13 cellular contexts compared by ENCODE assay signal in genomic region chr17:74276051-74276476, GRCh38. TPM values are rescaled to one million over a fixed set of nuclear protein-coding genes. Genes with fewer than 3 reads are reported as not detected.
DNase-seq lines count a peak whose midpoint lies in the region; ATAC-seq and TF ChIP-seq lines count a peak whose summit lies in the region.
"Had no signal": no experiment of that assay in that cellular context is flagged by ENCODE, and none has a peak within 500 bp of the region (broad histone marks: within the 10 kb centered on the region; RNA-seq: fewer than 3 reads in every experiment).

No MANE protein-coding gene starts in this region.

- H3K27ac Mint-ChIP-seq in activated naive CD4-positive, alpha-beta T cell treated with anti-CD3 and anti-CD28 coated beads, Interleukin-2, amount 10 ng/mL, durations not matched to agents 7 days and 5 days, result peak overlapping the region; percentile 64
- H3K27ac Mint-ChIP-seq in activated naive CD4-positive, alpha-beta T cell treated with anti-CD3 and anti-CD28 coated beads for 36 hours, result no peak overlapping the region
- H3K27ac Mint-ChIP-seq in endothelial cell (ENCODE audit: unreplicated experiment) (peak overlapping the region; percentile 7), type B pancreatic cell (no peak overlapping the region)
- peak overlapping the region in 5 of 9 donors; percentile 11 to 76 (median 59) for H3K27ac Mint-ChIP-seq in naive thymus-derived CD4-positive, alpha-beta T cell

- H3K9me3 ChIP-seq in naive thymus-derived CD4-positive, alpha-beta T cell (ENCODE audit: control insufficient read depth in 2 of 3, low read length in 3 of 3), result no peaks in the 10 kb centered on the region

- H3K4me3 Mint-ChIP-seq in activated naive CD4-positive, alpha-beta T cell treated with anti-CD3 and anti-CD28 coated beads, Interleukin-2, amount 10 ng/mL, durations not matched to agents 7 days and 5 days, result no peak overlapping the region
- H3K4me3 Mint-ChIP-seq in activated naive CD4-positive, alpha-beta T cell treated with anti-CD3 and anti-CD28 coated beads for 36 hours, result no peak overlapping the region
- H3K4me3 Mint-ChIP-seq in endothelial cell (ENCODE audit: unreplicated experiment) (no peak overlapping the region), type B pancreatic cell (peak overlapping the region; percentile 6)
- peak overlapping the region in 1 of 10 donors; percentile 61 for H3K4me3 Mint-ChIP-seq in naive thymus-derived CD4-positive, alpha-beta T cell

- POLR2A ChIA-PET in naive thymus-derived CD4-positive, alpha-beta T cell (lab: Charles Lee), result interaction anchor here (0.7 kb wide), 2 partner anchors 9 to 12 kb away, joined by 3 read pairs; no protein-coding TSS in a partner anchor

- H3K36me3 ChIP-seq in naive thymus-derived CD4-positive, alpha-beta T cell (ENCODE audit: control insufficient read depth in 2 of 3, insufficient read depth in 3 of 3, low read length in 3 of 3), result no peaks in the 10 kb centered on the region

- H3K27me3 Mint-ChIP-seq in activated naive CD4-positive, alpha-beta T cell treated with anti-CD3 and anti-CD28 coated beads, Interleukin-2, amount 10 ng/mL, durations not matched to agents 7 days and 5 days, result peaks cover 44% of the 10 kb centered on the region
- peaks cover 3% of the 10 kb centered on the region for H3K27me3 Mint-ChIP-seq in activated naive CD4-positive, alpha-beta T cell treated with anti-CD3 and anti-CD28 coated beads for 36 hours (ENCODE audit: low read depth)
- H3K27me3 Mint-ChIP-seq in endothelial cell (ENCODE audit: unreplicated experiment) (peaks cover 10% of the 10 kb centered on the region), type B pancreatic cell (peaks cover 40% of the 10 kb centered on the region)
- peaks cover 0 to 15% (median 5%) of the 10 kb centered on the region in 5 donors for H3K27me3 Mint-ChIP-seq in naive thymus-derived CD4-positive, alpha-beta T cell

- no peak for ATAC-seq in naive thymus-derived CD4-positive, alpha-beta T cell
- ATAC-seq in GM21367 (IDR thresholded peaks at IDR 0.05; ENCODE audit: unreplicated experiment), result no peak

- H3K4me1 ChIP-seq in naive thymus-derived CD4-positive, alpha-beta T cell (ENCODE audit: control insufficient read depth in 2 of 2, insufficient read depth in 2 of 2, low read length in 2 of 2), result peaks cover 25 to 35% of the 10 kb centered on the region in 2 donors

- H3K27ac ChIP-seq in naive thymus-derived CD4-positive, alpha-beta T cell (ENCODE audit: low read depth, low read length), result no peak overlapping the region

- no peak for TF ChIP-seq CTCF in endothelial cell (IDR thresholded peaks at IDR 0.05; ENCODE audit: unreplicated experiment)
- TF ChIP-seq CTCF in type B pancreatic cell (conservative IDR thresholded peaks at IDR 0.05), result no peak

- CTCF ChIA-PET in activated naive CD4-positive, alpha-beta T cell treated with anti-CD3 and anti-CD28 coated beads, Interleukin-2, amount 10 ng/mL, durations not matched to agents 7 days and 5 days (lab: Charles Lee), result no interaction called here
- CTCF ChIA-PET in activated naive CD4-positive, alpha-beta T cell treated with anti-CD3 and anti-CD28 coated beads for 36 hours (lab: Charles Lee), result interaction anchor here (1.1 kb wide), 1 partner anchor 65 kb away, joined by 3 read pairs; no protein-coding TSS in a partner anchor
- CTCF ChIA-PET in naive thymus-derived CD4-positive, alpha-beta T cell (lab: Charles Lee), result no interaction called here

- H3K36me3 Mint-ChIP-seq in activated naive CD4-positive, alpha-beta T cell treated with anti-CD3 and anti-CD28 coated beads, Interleukin-2, amount 10 ng/mL, durations not matched to agents 7 days and 5 days, result peaks cover 5% of the 10 kb centered on the region
- no peaks in the 10 kb centered on the region for H3K36me3 Mint-ChIP-seq in activated naive CD4-positive, alpha-beta T cell treated with anti-CD3 and anti-CD28 coated beads for 36 hours (ENCODE audit: low read depth)
- H3K36me3 Mint-ChIP-seq in endothelial cell (ENCODE audit: low read depth, unreplicated experiment) (no peaks in the 10 kb centered on the region), type B pancreatic cell (no peaks in the 10 kb centered on the region)
- peaks cover 0 to 4% (median 0%) of the 10 kb centered on the region in 5 donors for H3K36me3 Mint-ChIP-seq in naive thymus-derived CD4-positive, alpha-beta T cell

- H3K4me3 ChIP-seq in naive thymus-derived CD4-positive, alpha-beta T cell (ENCODE audit: low read length), result no peak overlapping the region

- intact Hi-C loops in activated naive CD4-positive, alpha-beta T cell treated with anti-CD3 and anti-CD28 coated beads for 36 hours (cut with micrococcal nuclease), result no loop called here
- intact Hi-C loops in naive thymus-derived CD4-positive, alpha-beta T cell (cut with micrococcal nuclease), result no loop called here

- no peaks in the 10 kb centered on the region for H3K9me3 Mint-ChIP-seq in activated naive CD4-positive, alpha-beta T cell treated with anti-CD3 and anti-CD28 coated beads, Interleukin-2, amount 10 ng/mL, durations not matched to agents 7 days and 5 days
- no peaks in the 10 kb centered on the region for H3K9me3 Mint-ChIP-seq in activated naive CD4-positive, alpha-beta T cell treated with anti-CD3 and anti-CD28 coated beads for 36 hours
- H3K9me3 Mint-ChIP-seq in endothelial cell (ENCODE audit: unreplicated experiment) (no peaks in the 10 kb centered on the region), type B pancreatic cell (no peaks in the 10 kb centered on the region)
- H3K9me3 Mint-ChIP-seq in naive thymus-derived CD4-positive, alpha-beta T cell, result peaks cover 0 to 1% (median 0%) of the 10 kb centered on the region in 11 donors

- peaks cover 77% of the 10 kb centered on the region for H3K4me1 Mint-ChIP-seq in activated naive CD4-positive, alpha-beta T cell treated with anti-CD3 and anti-CD28 coated beads, Interleukin-2, amount 10 ng/mL, durations not matched to agents 7 days and 5 days
- H3K4me1 Mint-ChIP-seq in activated naive CD4-positive, alpha-beta T cell treated with anti-CD3 and anti-CD28 coated beads for 36 hours (ENCODE audit: low read depth), result peaks cover 27% of the 10 kb centered on the region
- H3K4me1 Mint-ChIP-seq in endothelial cell (ENCODE audit: unreplicated experiment), result peaks cover 20% of the 10 kb centered on the region
- H3K4me1 Mint-ChIP-seq in naive thymus-derived CD4-positive, alpha-beta T cell, result peaks cover 15 to 55% (median 31%) of the 10 kb centered on the region in 7 donors
- H3K4me1 Mint-ChIP-seq in type B pancreatic cell (ENCODE audit: unreplicated experiment), result peaks cover 33% of the 10 kb centered on the region

- H3K27me3 ChIP-seq in naive thymus-derived CD4-positive, alpha-beta T cell (ENCODE audit: control insufficient read depth in 2 of 2, insufficient read depth in 2 of 2, low read length in 2 of 2), result no peaks in the 10 kb centered on the region

- DNase-seq in activated naive CD4-positive, alpha-beta T cell treated with anti-CD3 and anti-CD28 coated beads, Interleukin-2, amount 10 ng/mL, durations not matched to agents 7 days and 5 days, result no peak
- no peak for DNase-seq in activated naive CD4-positive, alpha-beta T cell treated with anti-CD3 and anti-CD28 coated beads for 36 hours
- DNase-seq in endothelial cell (ENCODE audit: low spot score) (no peak), type B pancreatic cell (ENCODE audit: extremely low spot score, unreplicated experiment) (no peak), NCI-H1092 treated with DMSO at 0.1 percent for 48 hours (lab: John Stamatoyannopoulos, UW) (no peak), GM19238 (ENCODE audit: insufficient read length, low spot score) (no peak)
- DNase-seq in naive thymus-derived CD4-positive, alpha-beta T cell, result no peak
- DNase-seq: activated CD4-positive, alpha-beta T cell treated with anti-CD3 and anti-CD28 coated beads, Interleukin-2, amount 50 U/mL, for 4 hours; NCI-H1436 treated with DMSO at 0.1 percent for 48 hours; NK-92 treated with Interleukin-12 subunit alpha and Interleukin-12 subunit beta, amount 100 ng/mL, for 24 hours had no signal

RNA-seq across cellular contexts. Expression of gene DNAI2, which starts 2.0 kb away (rescaled TPM):
- total RNA-seq in activated naive CD4-positive, alpha-beta T cell treated with anti-CD3 and anti-CD28 coated beads for 36 hours, result under 1 TPM; 0.12 to 0.25 TPM
- total RNA-seq in endothelial cell (ENCODE audit: unreplicated experiment), result not detected
- total RNA-seq in naive thymus-derived CD4-positive, alpha-beta T cell, result 1 to 10 TPM in 2 of 5 experiments, under 1 TPM in 3; 0.74 to 1.8 (median 0.94) TPM
- polyA plus RNA-seq in naive thymus-derived CD4-positive, alpha-beta T cell, result under 1 TPM in 1 of 2 donors, not detected in 1; 0.15 TPM
- 0.21 and 0.87 TPM in 2 replicates for total RNA-seq in type B pancreatic cell (ENCODE audit: low replicate concordance)
- total RNA-seq: fibroblast of lung, renal cortical epithelial cell had no signal
- polyA plus RNA-seq: fibroblast of lung had no signal

RNA-seq across cellular contexts. Expression of gene KIF19, which starts 50.0 kb away (rescaled TPM):
- total RNA-seq in activated naive CD4-positive, alpha-beta T cell treated with anti-CD3 and anti-CD28 coated beads for 36 hours, result not detected
- 48.1 TPM for total RNA-seq in endothelial cell (ENCODE audit: unreplicated experiment)
- 1 to 10 TPM in 1 of 5 experiments, under 1 TPM in 3, not detected in 1; 0.34 to 1.2 (median 0.47) TPM for total RNA-seq in naive thymus-derived CD4-positive, alpha-beta T cell
- not detected for polyA plus RNA-seq in naive thymus-derived CD4-positive, alpha-beta T cell
- total RNA-seq in type B pancreatic cell (ENCODE audit: low replicate concordance), result 2.0 and 2.9 TPM in 2 replicates
- total RNA-seq: renal cortical epithelial cell had no signal
- polyA plus RNA-seq: fibroblast of lung had no signal

Comparison
In these comparisons a context has a peak if more than half of its experiments do, and no peak if none do; other contexts are left out.
1. H3K27ac Mint-ChIP-seq: peak in activated naive CD4-positive, alpha-beta T cell treated with anti-CD3 and anti-CD28 coated beads, Interleukin-2, amount 10 ng/mL, durations not matched to agents 7 days and 5 days (single experiment), endothelial cell (single experiment) and naive thymus-derived CD4-positive, alpha-beta T cell (5 of 9); none in activated naive CD4-positive, alpha-beta T cell treated with anti-CD3 and anti-CD28 coated beads for 36 hours (single experiment) and type B pancreatic cell (single experiment).
2. RNA of gene KIF19, which starts 50.0 kb away (total RNA-seq): 48.1 TPM in endothelial cell (single experiment); 2.0 to 2.9 TPM in type B pancreatic cell, 0.34 to 1.2 TPM in naive thymus-derived CD4-positive, alpha-beta T cell and not detected in activated naive CD4-positive, alpha-beta T cell treated with anti-CD3 and anti-CD28 coated beads for 36 hours; every median in the first group is over 10 times any median in the second.